ENCODE assay signal across 8 cellular contexts in genomic region chr9:3525836-3526165, GRCh38. TPM values are rescaled to one million over a fixed set of nuclear protein-coding genes. Genes with fewer than 3 reads are reported as not detected.
DNase-seq lines count a peak whose midpoint lies in the region; ATAC-seq and TF ChIP-seq lines count a peak whose summit lies in the region.

TSS of gene RFX3 (minus strand) at chr9:3526001. CDS start at chr9:3395588, 130,413 bp downstream.

- no peaks in the 10 kb centered on the region for H3K27me3 Mint-ChIP-seq in Calu3 (ENCODE audit: unreplicated experiment)

- TF ChIP-seq CTCF in Calu3 (IDR thresholded peaks at IDR 0.05; ENCODE audit: unreplicated experiment): no peak
- TF ChIP-seq CTCF in IMR-90 (conservative IDR thresholded peaks at IDR 0.05; ENCODE audit: low read depth, low read length): peak; percentile 15; the same call in 1 of the 2 replicates
- no peak for TF ChIP-seq CTCF in OCI-LY3 (IDR thresholded peaks at IDR 0.05; ENCODE audit: low read depth, low read length)
- TF ChIP-seq CTCF in mucosa of descending colon (IDR thresholded peaks at IDR 0.05): no peak

- TF ChIP-seq POLR2A in IMR-90 (IDR thresholded peaks at IDR 0.05; ENCODE audit: low read depth, low read length): no peak

- peak within 1 kb of the TSS; percentile 100 for H3K18ac ChIP-seq in IMR-90 (ENCODE audit: low read depth, low read length)

- DNase-seq in Calu3: peak; percentile 83
- DNase-seq in IMR-90: peak; percentile 97
- peak; percentile 89 for DNase-seq in activated T-cell treated with anti-CD3 and anti-CD28 coated beads for 24 hours (ENCODE audit: low read depth)
- DNase-seq in epithelial cell of prostate (ENCODE audit: low read depth, low spot score): peak; percentile 94
- peak; percentile 90 to 95 (median 94) for DNase-seq in mucosa of descending colon
- DNase-seq in stimulated activated CD8-positive, alpha-beta memory T cell treated with anti-CD3 and anti-CD28 coated beads, Interleukin-4, amount 100 ng/mL, for 24 hours (ENCODE audit: low read depth): peak; percentile 88

- no peaks in the 10 kb centered on the region for H3K9me3 ChIP-seq in IMR-90 (ENCODE audit: control insufficient read depth, insufficient read depth, low read length)
- H3K9me3 ChIP-seq in OCI-LY3 (ENCODE audit: insufficient read depth, low read length): no peaks in the 10 kb centered on the region
- no peaks in the 10 kb centered on the region for H3K9me3 ChIP-seq in mucosa of descending colon

- H3K4ac ChIP-seq in IMR-90 (ENCODE audit: low read depth, low read length): peak within 1 kb of the TSS; percentile 99

- dilution Hi-C loops in IMR-90 (cut with HindIII; ENCODE audit: low sequenced_read_pairs, unreplicated experiment): no loop called here

- ATAC-seq in GM21576 (IDR thresholded peaks at IDR 0.05; ENCODE audit: unreplicated experiment): peak; percentile 44
- ATAC-seq in IMR-90 (ENCODE audit: low read depth): peak; percentile 86
- peak; percentile 90 for ATAC-seq in mucosa of descending colon

- H3K27me3 ChIP-seq in IMR-90 (ENCODE audit: control insufficient read depth, insufficient read depth, low read length): no peaks in the 10 kb centered on the region
- H3K27me3 ChIP-seq in OCI-LY3 (ENCODE audit: low read depth, low read length): no peaks in the 10 kb centered on the region

- H2AK9ac ChIP-seq in IMR-90 (replicated peaks; ENCODE audit: low read depth, low read length, poor library complexity): peak within 1 kb of the TSS; percentile 97

- no peak for TF ChIP-seq RAD21 in IMR-90 (IDR thresholded peaks at IDR 0.05; ENCODE audit: low read length)

- H4K91ac ChIP-seq in IMR-90 (ENCODE audit: insufficient read depth, low read depth, low read length): peak within 1 kb of the TSS; percentile 99

- 0 out of 2 replicates have a peak, but pooled peaks cover 1% of the 10 kb centered on the region for H3K36me3 ChIP-seq in IMR-90 (ENCODE audit: control insufficient read depth, insufficient read depth, low read length)
- no peaks in the 10 kb centered on the region for H3K36me3 ChIP-seq in OCI-LY3 (replicated peaks; ENCODE audit: low read depth, low read length)
- no peaks in the 10 kb centered on the region for H3K36me3 ChIP-seq in mucosa of descending colon (ENCODE audit: low read depth)

- H4K20me1 ChIP-seq in IMR-90 (ENCODE audit: insufficient read depth, low read length): no peaks in the 10 kb centered on the region
- H4K20me1 ChIP-seq in OCI-LY3 (ENCODE audit: insufficient read depth, low read length): no peaks in the 10 kb centered on the region

- H3K27ac ChIP-seq in IMR-90 (ENCODE audit: insufficient read depth, low read length) (peak within 1 kb of the TSS; percentile 99), OCI-LY3 (ENCODE audit: low read length) (peak within 1 kb of the TSS; percentile 98), epithelial cell of prostate (peak within 1 kb of the TSS; percentile 99)

- no peak within 1 kb of the TSS for H2BK20ac ChIP-seq in IMR-90 (ENCODE audit: low read depth, low read length)

- H3K56ac ChIP-seq in IMR-90 (ENCODE audit: extremely low read depth, insufficient read depth, low read length): peak within 1 kb of the TSS; percentile 96

- peak within 1 kb of the TSS; percentile 85 for H2BK120ac ChIP-seq in IMR-90 (ENCODE audit: low read depth, low read length)

- intact Hi-C loops in Calu3 (cut with micrococcal nuclease; ENCODE audit: unreplicated experiment) (no loop called here), IMR-90 (cut with micrococcal nuclease) (loop anchor here (1.0 to 10.0 kb wide), 7 partner anchors 58 to 849 kb away; no protein-coding TSS in a partner anchor), mucosa of descending colon (cut with DNase I, micrococcal nuclease) (no loop called here)

- H3K4me2 ChIP-seq in IMR-90 (ENCODE audit: low read depth, low read length): peak within 1 kb of the TSS; percentile 100
- H3K4me2 ChIP-seq in OCI-LY3 (ENCODE audit: low read length): peak within 1 kb of the TSS; percentile 93

- peaks cover 34% of the 10 kb centered on the region for H3K36me3 Mint-ChIP-seq in Calu3 (ENCODE audit: insufficient read depth, unreplicated experiment)

- H3K9me3 Mint-ChIP-seq in Calu3 (ENCODE audit: low read depth, unreplicated experiment): no peaks in the 10 kb centered on the region

- H3K4me1 ChIP-seq in IMR-90 (ENCODE audit: control insufficient read depth, insufficient read depth, low read length): no peaks in the 10 kb centered on the region; the same call in 1 of the 2 replicates
- H3K4me1 ChIP-seq in OCI-LY3 (ENCODE audit: low read length): peaks cover 16% of the 10 kb centered on the region
- peaks cover 4% of the 10 kb centered on the region for H3K4me1 ChIP-seq in mucosa of descending colon (ENCODE audit: low read depth)

- H3K4me3 Mint-ChIP-seq in Calu3 (ENCODE audit: low read depth, unreplicated experiment): peak within 1 kb of the TSS; percentile 98

- peak within 1 kb of the TSS; percentile 95 to 100 for H4K8ac ChIP-seq in IMR-90 (ENCODE audit: low read depth in 2 of 2, low read length in 2 of 2)

- peak within 1 kb of the TSS; percentile 98 for H2BK5ac ChIP-seq in IMR-90 (ENCODE audit: low read depth, low read length, poor library complexity, severe bottlenecking)

- peak within 1 kb of the TSS; percentile 98 for H3K27ac Mint-ChIP-seq in Calu3 (ENCODE audit: unreplicated experiment)

- H2BK15ac ChIP-seq in IMR-90 (ENCODE audit: low read depth, low read length): peak within 1 kb of the TSS; percentile 41; the same call in 1 of the 3 replicates

- H3K79me2 ChIP-seq in OCI-LY3 (ENCODE audit: low read length): peaks cover 65% of the 10 kb centered on the region

- H3K9me1 ChIP-seq in IMR-90 (ENCODE audit: insufficient read depth, low read length): no peaks in the 10 kb centered on the region

- in situ Hi-C loops in IMR-90 (cut with MboI; ENCODE audit: low sequenced_read_pairs): loop anchor here (25.0 kb wide), 1 partner anchor 664 kb away; no protein-coding TSS in a partner anchor

- peaks cover 18 to 33% of the 10 kb centered on the region in 2 experiments; a peak in 3 of 4 replicates for H3K79me1 ChIP-seq in IMR-90 (ENCODE audit: low read depth in 1 of 2, low read length in 2 of 2)

- POLR2A ChIA-PET in IMR-90 (lab: Charles Lee; ENCODE audit: unreplicated experiment): interaction anchor here (0.6 kb wide), 1 partner anchor 999 kb away, joined by 3 read pairs; no protein-coding TSS in a partner anchor

- peak within 1 kb of the TSS; percentile 94 for H2AFZ ChIP-seq in IMR-90 (replicated peaks; ENCODE audit: low read length, poor library complexity)
- H2AFZ ChIP-seq in OCI-LY3 (ENCODE audit: low read depth, low read length): peak within 1 kb of the TSS; percentile 95; the same call in 1 of the 2 replicates

- no peaks in the 10 kb centered on the region for H3K4me1 Mint-ChIP-seq in Calu3 (ENCODE audit: low read depth, unreplicated experiment)

- H3K9ac ChIP-seq in IMR-90 (ENCODE audit: low read depth, low read length) (peak within 1 kb of the TSS; percentile 99), OCI-LY3 (ENCODE audit: low read length) (peak within 1 kb of the TSS; percentile 100)

- peak within 1 kb of the TSS; percentile 99 for H3K14ac ChIP-seq in IMR-90 (replicated peaks; ENCODE audit: low read depth, low read length)

- peak within 1 kb of the TSS; percentile 97 for H3K4me3 ChIP-seq in IMR-90 (ENCODE audit: insufficient read depth, low read depth, low read length)
- peak within 1 kb of the TSS; percentile 90 for H3K4me3 ChIP-seq in OCI-LY3 (ENCODE audit: low read length)
- H3K4me3 ChIP-seq in mucosa of descending colon: peak within 1 kb of the TSS; percentile 71

- CTCF ChIA-PET in Calu3 (lab: Charles Lee) (no interaction called here), IMR-90 (lab: Yijun Ruan, JAX) (no interaction called here)

- WGBS in IMR-90 (ENCODE audit: extremely low coverage in 2 of 2, insufficient read length in 1 of 2), 2 experiments: 0% methylated on average over 1 of the region's 24 CpGs; no CpG with 5 or more reads in 1 of the 2 experiments

- BruUV-seq in Calu3 (replicated peaks; lab: Mats Ljungman, UMichigan) (no TSS peak), IMR-90 (replicated peaks; lab: Mats Ljungman, UMichigan) (no TSS peak)

- peak within 1 kb of the TSS; percentile 98 for H3K23ac ChIP-seq in IMR-90 (ENCODE audit: low read depth, low read length)

- H4K5ac ChIP-seq in IMR-90 (ENCODE audit: low read depth, low read length): peak within 1 kb of the TSS; percentile 100

- H2AK5ac ChIP-seq in IMR-90 (ENCODE audit: low read depth, low read length): peak within 1 kb of the TSS; percentile 77

TF ChIP-seq in IMR-90, 13 proteins besides CTCF, POLR2A, EP300 and RAD21:
- TF ChIP-seq NFE2L2 (IDR thresholded peaks at IDR 0.05; ENCODE audit: low read depth, low read length) (no peak), SMC3 (IDR thresholded peaks at IDR 0.05; ENCODE audit: low read depth, low read length) (no peak), FOS (IDR thresholded peaks at IDR 0.05; ENCODE audit: low read depth, low read length) (no peak), MXI1 (IDR thresholded peaks at IDR 0.05; ENCODE audit: borderline replicate concordance, low read depth, low read length) (peak; percentile 96), CEBPB (IDR thresholded peaks at IDR 0.05; ENCODE audit: low read depth, low read length) (0 out of 2 replicates have a peak, but pooled peaks have one; percentile 1), BHLHE40 (IDR thresholded peaks at IDR 0.05; ENCODE audit: low read depth, low read length) (peak; percentile 76), MAZ (IDR thresholded peaks at IDR 0.05; ENCODE audit: borderline replicate concordance, low read depth, low read length) (peak; percentile 99)

RNA-seq across cellular contexts. Expression of gene RFX3, which starts in this region (rescaled TPM):
- 10.0 and 10.1 TPM in 2 replicates for total RNA-seq in Calu3 (2022)
- total RNA-seq in IMR-90 (2012; rRNA removed): 2.5 and 2.7 TPM in 2 replicates
- polyA plus RNA-seq in IMR-90 (2012; rRNA removed): 0.95 and 1.7 TPM in 2 replicates
- polyA plus RNA-seq in IMR-90 (2012; cell fraction: cytosol; rRNA removed): 0.31 and 0.43 TPM in 2 replicates
- 2.6 and 5.7 TPM in 2 replicates for polyA plus RNA-seq in IMR-90 (2012; cell fraction: nucleus; rRNA removed; ENCODE audit: low replicate concordance)
- 10 to 100 TPM; 12.0 to 13.3 (median 12.3) TPM for total RNA-seq in mucosa of descending colon

Comparison
In these comparisons a context has a peak if more than half of its experiments do, and no peak if none do; other contexts are left out.
1. Peak in every context shown above with its lines: DNase-seq, ATAC-seq, H3K4me3 ChIP-seq and H3K27ac ChIP-seq.